In genomic region chr12:111424793-111425251, GRCh38 we compare ENCODE assay signal across 11 cellular contexts. TPM values are rescaled to one million over a fixed set of nuclear protein-coding genes. Genes with fewer than 3 reads are reported as not detected.
A peak's percentile ranks its signal among the peaks of the same experiment; 100 is the strongest.
DNase-seq lines count a peak whose midpoint lies in the region; ATAC-seq, FAIRE-seq and TF ChIP-seq lines count a peak whose summit lies in the region.
"Had no signal": no experiment of that assay in that cellular context is flagged by ENCODE, and none has a peak within 500 bp of the region (broad histone marks: within the 10 kb centered on the region; RNA-seq: fewer than 3 reads in every experiment).

No MANE protein-coding gene starts in this region.

- H3K4ac ChIP-seq in H1 (replicated peaks; ENCODE audit: insufficient read length, low read depth, low read length), result no peak overlapping the region

- peak; percentile 53 for DNase-seq in ELF-1 (ENCODE audit: low read depth, low spot score)
- DNase-seq in H1 (ENCODE audit: low read depth in 1 of 2, low spot score in 2 of 2), result peak in 1 of 2 experiments; percentile 62
- no peak for DNase-seq in natural killer cell treated with Interleukin-12 subunit alpha and Interleukin-12 subunit beta and Interleukin-15 and Interleukin-18, amount 100 ng/mL, for 72 hours (ENCODE audit: low spot score)
- no peak for DNase-seq in DMS153 treated with DMSO at 0.1 percent for 48 hours (lab: John Stamatoyannopoulos, UW; ENCODE audit: unreplicated experiment)
- DNase-seq in NOMO-1 (lab: John Stamatoyannopoulos, UW; ENCODE audit: unreplicated experiment in 2 of 2), result no peak
- DNase-seq in ecto neural progenitor cell (ENCODE audit: low spot score), result no peak
- DNase-seq: head of caudate nucleus, NCI-H226 had no signal

- H3K4me1 Mint-ChIP-seq in natural killer cell treated with Interleukin-12 subunit alpha and Interleukin-12 subunit beta and Interleukin-15 and Interleukin-18, amount 100 ng/mL, for 72 hours (ENCODE audit: low read depth in 2 of 2), result peaks cover 31 to 44% of the 10 kb centered on the region in 2 donors

- no peak overlapping the region for H3K4me3 ChIP-seq in H1 (ENCODE audit: extremely low read depth in 1 of 4, insufficient read depth in 2 of 4, low read depth in 3 of 4, low read length in 4 of 4)

- no peak overlapping the region for H3K23ac ChIP-seq in H1 (ENCODE audit: insufficient read length)

- H3K79me1 ChIP-seq in H1 (ENCODE audit: low read depth, low read length), result peaks cover 12% of the 10 kb centered on the region

- H4K91ac ChIP-seq in H1 (replicated peaks; ENCODE audit: insufficient read length, low read length), result no peak overlapping the region

- no peaks in the 10 kb centered on the region for H3K36me3 Mint-ChIP-seq in natural killer cell treated with Interleukin-12 subunit alpha and Interleukin-12 subunit beta and Interleukin-15 and Interleukin-18, amount 100 ng/mL, for 72 hours

- H3K9ac ChIP-seq in H1 (replicated peaks in 1 of 4; ENCODE audit: extremely low read depth in 1 of 4, low read depth in 3 of 4, low read length in 3 of 4), result 0 out of 7 replicates have a peak overlapping the region, but pooled peaks of 2 of the 4 experiments have one; percentile 13 to 15

- peak overlapping the region; percentile 35 for H3K27ac ChIP-seq in KOPT-K1 (ENCODE audit: low read depth, low read length, poor library complexity, severe bottlenecking)
- no peak overlapping the region for H3K27ac ChIP-seq in H1 (ENCODE audit: low read depth, low read length)

- peak overlapping the region; percentile 66 to 84 for H3K27ac Mint-ChIP-seq in natural killer cell treated with Interleukin-12 subunit alpha and Interleukin-12 subunit beta and Interleukin-15 and Interleukin-18, amount 100 ng/mL, for 72 hours

- no peak overlapping the region for H3K4me2 ChIP-seq in H1 (ENCODE audit: insufficient read depth in 1 of 2, low read depth in 2 of 2, low read length in 2 of 2)

- no peak overlapping the region for H2BK120ac ChIP-seq in H1 (replicated peaks; ENCODE audit: low read depth, low read length)

- TF ChIP-seq EP300 in H1 (IDR thresholded peaks at IDR 0.05; ENCODE audit: borderline replicate concordance in 1 of 2, low read depth in 2 of 2, low read length in 2 of 2), result no peak

- peak overlapping the region; percentile 56; the same call in 1 of the 2 replicates for H2BK5ac ChIP-seq in H1 (ENCODE audit: low read depth, low read length)

- H3K36me3 ChIP-seq in KOPT-K1 (ENCODE audit: insufficient read depth, low read length) (peaks cover 27% of the 10 kb centered on the region), H1 (ENCODE audit: control insufficient read depth in 2 of 4, insufficient read depth in 4 of 4, low read length in 3 of 4) (peaks cover 0 to 9% (median 0%) of the 10 kb centered on the region in 4 experiments; a peak in 2 of 8 replicates)

- no peak overlapping the region for H2AK5ac ChIP-seq in H1 (ENCODE audit: low read depth, low read length)

- no peak overlapping the region for H2BK12ac ChIP-seq in H1 (ENCODE audit: low read depth, low read length)

- no peaks in the 10 kb centered on the region for H3K9me3 Mint-ChIP-seq in natural killer cell treated with Interleukin-12 subunit alpha and Interleukin-12 subunit beta and Interleukin-15 and Interleukin-18, amount 100 ng/mL, for 72 hours

- H3K4me1 ChIP-seq in H1 (replicated peaks in 1 of 4; ENCODE audit: control insufficient read depth in 3 of 4, insufficient read depth in 4 of 4, low read length in 3 of 4), result peaks cover 2 to 21% (median 14%) of the 10 kb centered on the region in 4 experiments

- no peak overlapping the region for H3K14ac ChIP-seq in H1 (ENCODE audit: insufficient read length)

- H4K8ac ChIP-seq in H1 (ENCODE audit: extremely low read depth, insufficient read depth, low read length), result peak overlapping the region; percentile 20; the same call in 1 of the 2 replicates

- ATAC-seq in natural killer cell treated with Interleukin-12 subunit alpha and Interleukin-12 subunit beta and Interleukin-15 and Interleukin-18, amount 100 ng/mL, for 72 hours, result no peak
- no peak for ATAC-seq in GM21526 (IDR thresholded peaks at IDR 0.05; ENCODE audit: low FRiP score, unreplicated experiment)

- H3K18ac ChIP-seq in H1 (ENCODE audit: extremely low read depth, low read length), result no peak overlapping the region; the same call in 1 of the 2 replicates

- no peak for FAIRE-seq in H1 (lab: Jason Lieb, UNC)
- FAIRE-seq: astrocyte had no signal

- 81% methylated on average over 6 of the region's 6 CpGs; no CpG with 5 or more reads in 1 of the 2 experiments for WGBS in H1 (ENCODE audit: extremely low coverage in 1 of 2, insufficient coverage in 1 of 2, insufficient read length in 1 of 2, insufficient replicate concordance in 2 of 2, low coverage in 1 of 2, low lambda C conversion rate in 2 of 2, missing lambda C conversion rate in 1 of 2), 2 experiments

- TF ChIP-seq CTCF in H1 (IDR thresholded peaks at IDR 0.05; ENCODE audit: control extremely low read depth in 1 of 3, insufficient read depth in 1 of 3, low read depth in 1 of 3, low read length in 3 of 3), result peak; percentile 68 to 83 (median 68)

- H2BK20ac ChIP-seq in H1 (ENCODE audit: low read length), result no peak overlapping the region

- no peak for TF ChIP-seq POLR2A in H1 (IDR thresholded peaks at IDR 0.05; ENCODE audit: control extremely low read depth in 1 of 2, low read depth in 2 of 2, low read length in 2 of 2)

- no peak overlapping the region for H3K4me3 Mint-ChIP-seq in natural killer cell treated with Interleukin-12 subunit alpha and Interleukin-12 subunit beta and Interleukin-15 and Interleukin-18, amount 100 ng/mL, for 72 hours

- POLR2A ChIA-PET in H1 (lab: Charles Lee; ENCODE audit: partially characterized antibody), result interaction anchor here (0.6 to 4.9 kb wide), 7 partner anchors 9 to 102 kb away, joined by 3 to 29 read pairs (median 11); no protein-coding TSS in a partner anchor

- CTCF ChIA-PET in H1 (lab: Charles Lee; ENCODE audit: partially characterized antibody), result interaction anchor here (0.6 to 11.1 kb wide), 15 partner anchors 9 to 398 kb away, joined by 3 to 189 read pairs (median 6); partner anchors contain the start of gene SH2B3

- H4K5ac ChIP-seq in H1 (ENCODE audit: insufficient read length, low read depth, low read length), result no peak overlapping the region

- H3K23me2 ChIP-seq in H1 (ENCODE audit: low read depth, low read length), result no peaks in the 10 kb centered on the region; the same call in 1 of the 2 replicates

- no peak overlapping the region for H2BK15ac ChIP-seq in H1 (ENCODE audit: low read length)

- peaks cover 4 to 59% of the 10 kb centered on the region in 2 experiments; a peak in 3 of 4 replicates for H3K79me2 ChIP-seq in H1 (ENCODE audit: control insufficient read depth in 1 of 2, insufficient read depth in 2 of 2, low read length in 2 of 2)

- no peaks in the 10 kb centered on the region for H3K27me3 Mint-ChIP-seq in natural killer cell treated with Interleukin-12 subunit alpha and Interleukin-12 subunit beta and Interleukin-15 and Interleukin-18, amount 100 ng/mL, for 72 hours

- H4K20me1 ChIP-seq in H1 (replicated peaks in 1 of 2; ENCODE audit: control insufficient read depth in 1 of 2, insufficient read depth in 2 of 2, low read length in 2 of 2), result peaks cover 4 to 8% of the 10 kb centered on the region in 2 experiments

- H3K9me3 ChIP-seq in KOPT-K1 (ENCODE audit: insufficient read depth, low read length, poor library complexity, severe bottlenecking), result no peaks in the 10 kb centered on the region
- no peaks in the 10 kb centered on the region for H3K9me3 ChIP-seq in H1 (ENCODE audit: insufficient read depth in 2 of 2, low read depth in 1 of 2, low read length in 1 of 2)

- peak; percentile 74 to 79 for TF ChIP-seq RAD21 in H1 (IDR thresholded peaks at IDR 0.05 in 1 of 2, conservative IDR thresholded peaks at IDR 0.05 in 1 of 2; ENCODE audit: low read depth in 2 of 2, low read length in 2 of 2)

- H3K56ac ChIP-seq in H1 (replicated peaks; ENCODE audit: insufficient read length, low read depth, low read length), result no peak overlapping the region

- no peaks in the 10 kb centered on the region; a peak in 1 of 7 replicates for H3K27me3 ChIP-seq in H1 (replicated peaks in 1 of 4; ENCODE audit: control insufficient read depth in 3 of 4, extremely low read depth in 1 of 4, insufficient read depth in 3 of 4, low read length in 3 of 4)

- H2AFZ ChIP-seq in H1 (ENCODE audit: low read length), result no peak overlapping the region

TF ChIP-seq in H1, 55 proteins besides CTCF, POLR2A, EP300 and RAD21:
- TF ChIP-seq CBX8 (IDR thresholded peaks at IDR 0.05; ENCODE audit: borderline replicate concordance, low read depth, low read length), result no peak
- TF ChIP-seq, protein P1, sequence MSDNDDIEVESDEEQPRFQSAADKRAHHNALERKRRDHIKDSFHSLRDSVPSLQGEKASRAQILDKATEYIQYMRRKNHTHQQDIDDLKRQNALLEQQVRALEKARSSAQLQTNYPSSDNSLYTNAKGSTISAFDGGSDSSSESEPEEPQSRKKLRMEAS (IDR thresholded peaks at IDR 0.05), result peak; percentile 25; the same call in 1 of the 2 replicates

RNA-seq across cellular contexts. Expression of gene SH2B3, which starts 19.1 kb away (rescaled TPM):
- total RNA-seq in H1 (2021; fragmentation: NEBNext Ultra II Directional; extraction: Animal tissue kit (Norgen Biotek cat#: 25700)), result 29.8 and 34.1 TPM in 2 replicates
- 20.8 and 25.1 TPM in 2 replicates for polyA plus RNA-seq in H1 (2011; rRNA removed)
- polyA plus RNA-seq in H1 (2011; cell fraction: cytosol; rRNA removed), result 18.3 TPM
- 18.8 TPM for polyA plus RNA-seq in H1 (2011; cell fraction: nucleus; rRNA removed)
- 18.4 to 20.9 TPM (median 20.6 TPM) in 4 replicates for polyA plus RNA-seq in H1 (2012, experiment 1 of 2)
- polyA plus RNA-seq in H1 (2012, experiment 2 of 2), result 12.1 TPM
- 20.8 TPM for polyA plus RNA-seq in H1 (2013, experiment 1 of 2)
- polyA plus RNA-seq in H1 (2013, experiment 2 of 2), result 21.5 TPM
- polyA minus RNA-seq in H1 (2011; rRNA and poly(A)+ RNA removed), result 12.6 and 17.8 TPM in 2 replicates
- 19.1 TPM for polyA minus RNA-seq in H1 (2011; cell fraction: cytosol; rRNA and poly(A)+ RNA removed)
- polyA minus RNA-seq in H1 (2011; cell fraction: nucleus; rRNA and poly(A)+ RNA removed), result 14.7 TPM
- total RNA-seq in natural killer cell treated with Interleukin-12 subunit alpha and Interleukin-12 subunit beta and Interleukin-15 and Interleukin-18, amount 100 ng/mL, for 72 hours, result 10 to 100 TPM in 1 of 2 donors, 1 to 10 TPM in 1; 10.0 to 12.2 TPM

RNA-seq across cellular contexts. Expression of gene PHETA1, which starts 55.9 kb away (rescaled TPM):
- 12.3 and 13.7 TPM in 2 replicates for total RNA-seq in H1 (2021; fragmentation: NEBNext Ultra II Directional; extraction: Animal tissue kit (Norgen Biotek cat#: 25700))
- polyA plus RNA-seq in H1 (2011; rRNA removed), result 5.2 and 9.7 TPM in 2 replicates
- 7.1 TPM for polyA plus RNA-seq in H1 (2011; cell fraction: cytosol; rRNA removed)
- 8.6 TPM for polyA plus RNA-seq in H1 (2011; cell fraction: nucleus; rRNA removed)
- polyA plus RNA-seq in H1 (2012, experiment 1 of 2), result 5.3 to 9.2 TPM (median 8.8 TPM) in 4 replicates
- polyA plus RNA-seq in H1 (2012, experiment 2 of 2), result 12.2 TPM
- polyA plus RNA-seq in H1 (2013, experiment 1 of 2), result 6.6 TPM
- polyA plus RNA-seq in H1 (2013, experiment 2 of 2), result 6.6 TPM
- polyA minus RNA-seq in H1 (2011; rRNA and poly(A)+ RNA removed), result 2.0 and 2.5 TPM in 2 replicates
- polyA minus RNA-seq in H1 (2011; cell fraction: cytosol; rRNA and poly(A)+ RNA removed), result 5.1 TPM
- polyA minus RNA-seq in H1 (2011; cell fraction: nucleus; rRNA and poly(A)+ RNA removed), result 5.7 TPM
- total RNA-seq in natural killer cell treated with Interleukin-12 subunit alpha and Interleukin-12 subunit beta and Interleukin-15 and Interleukin-18, amount 100 ng/mL, for 72 hours, result 1 to 10 TPM; 2.1 to 2.2 TPM
